ENCODE assay signal across 8 cellular contexts in genomic region chr19:11154683-11155047, GRCh38. TPM values are rescaled to one million over a fixed set of nuclear protein-coding genes. Genes with fewer than 3 reads are reported as not detected.
DNase-seq lines count a peak whose midpoint lies in the region; ATAC-seq, FAIRE-seq and TF ChIP-seq lines count a peak whose summit lies in the region.

No MANE protein-coding gene starts in this region.

- peaks cover 26% of the 10 kb centered on the region for H3K79me2 ChIP-seq in HepG2 (ENCODE audit: insufficient read depth, low read length)
- peaks cover 38% of the 10 kb centered on the region for H3K79me2 ChIP-seq in hepatocyte

- TF ChIP-seq EP300 in HepG2 (IDR thresholded peaks at IDR 0.05; ENCODE audit: low read depth in 2 of 2, low read length in 2 of 2) = no peak
- TF ChIP-seq EP300 in HepG2 (CRISPR knock-in tag; IDR thresholded peaks at IDR 0.05; ENCODE audit: borderline replicate concordance) = no peak

- H3K27ac ChIP-seq in HepG2 (ENCODE audit: extremely low read length, insufficient read depth, low read length) (peak overlapping the region; percentile 49), right lobe of liver (no peak overlapping the region), hepatocyte (no peak overlapping the region), tibial artery (peak overlapping the region in 1 of 2 donors; percentile 10), testis (no peak overlapping the region)

- H4K20me1 ChIP-seq in HepG2 (ENCODE audit: insufficient read depth, low read length) (no peaks in the 10 kb centered on the region), hepatocyte (ENCODE audit: insufficient read depth, poor library complexity, severe bottlenecking) (no peaks in the 10 kb centered on the region)

- CTCF ChIA-PET in HepG2 (lab: Yijun Ruan, JAX; ENCODE audit: low intra/inter-chr PET ratio, low total read pairs) (no interaction called here), WTC11 (lab: Charles Lee) (interaction anchor here (0.8 to 1.5 kb wide), 3 partner anchors 10 to 13 kb away, joined by 3 read pairs; no protein-coding TSS in a partner anchor)

- H3K36me3 Mint-ChIP-seq in WTC11 (peaks cover 13% of the 10 kb centered on the region), type B pancreatic cell (no peaks in the 10 kb centered on the region)

- no peaks in the 10 kb centered on the region for H3K27me3 Mint-ChIP-seq in WTC11 (ENCODE audit: low read depth)
- H3K27me3 Mint-ChIP-seq in type B pancreatic cell = no peaks in the 10 kb centered on the region

- BruUV-seq in HepG2 (replicated peaks; lab: Mats Ljungman, UMichigan) = no TSS peak

- H3K9me3 ChIP-seq in HepG2 (ENCODE audit: low read length) = no peaks in the 10 kb centered on the region
- no peaks in the 10 kb centered on the region for H3K9me3 ChIP-seq in right lobe of liver
- no peaks in the 10 kb centered on the region for H3K9me3 ChIP-seq in hepatocyte (ENCODE audit: low read depth)
- no peaks in the 10 kb centered on the region for H3K9me3 ChIP-seq in tibial artery
- H3K9me3 ChIP-seq in testis = no peaks in the 10 kb centered on the region

- no peak overlapping the region for H2AFZ ChIP-seq in HepG2 (ENCODE audit: low read length)
- H2AFZ ChIP-seq in hepatocyte = no peak overlapping the region

- intact Hi-C loops in HepG2 (cut with micrococcal nuclease; ENCODE audit: unreplicated experiment) = loop anchor here (1.0 kb wide), 1 partner anchor 12 kb away; no protein-coding TSS in a partner anchor
- intact Hi-C loops in right lobe of liver (cut with DNase I) = no loop called here
- intact Hi-C loops in tibial artery (cut with DNase I; ENCODE audit: low total_unique reads) = no loop called here
- intact Hi-C loops in testis (cut with DNase I; ENCODE audit: low total_unique reads) = no loop called here

- H3K9ac ChIP-seq in HepG2 (ENCODE audit: insufficient read depth, low read depth, low read length) = peak overlapping the region; percentile 79

- H3K27ac Mint-ChIP-seq in WTC11 = peak overlapping the region; percentile 55
- peak overlapping the region; percentile 19 for H3K27ac Mint-ChIP-seq in type B pancreatic cell

- TF ChIP-seq POLR2A in HepG2 (IDR thresholded peaks at IDR 0.05; ENCODE audit: insufficient read depth in 1 of 2, low read depth in 2 of 2, low read length in 2 of 2) (no peak), right lobe of liver (IDR thresholded peaks at IDR 0.05) (no peak), testis (IDR thresholded peaks at IDR 0.05) (no peak)

- peak overlapping the region; percentile 86 for H3K4me2 ChIP-seq in HepG2 (ENCODE audit: low read depth, low read length)
- H3K4me2 ChIP-seq in hepatocyte = peak overlapping the region; percentile 83

- in situ Hi-C loops in HepG2 (cut with HindIII; ENCODE audit: extremely low pct_ligation_motif_present, low pct_unique_long_range_greater_than_20kb) = loop anchor here (5.0 kb wide), 1 partner anchor 43 kb away; the partner anchor contains the start of gene KANK2

- POLR2A ChIA-PET in HepG2 (lab: Yijun Ruan, JAX) (interaction anchor here (4.3 kb wide), 1 partner anchor 12 kb away, joined by 39 read pairs; no protein-coding TSS in a partner anchor), WTC11 (lab: Charles Lee) (no interaction called here)

- no peaks in the 10 kb centered on the region for H3K9me2 ChIP-seq in hepatocyte (replicated peaks; ENCODE audit: insufficient read depth)

- no peak for TF ChIP-seq RAD21 in HepG2 (CRISPR knock-in tag; IDR thresholded peaks at IDR 0.05)

- H3K4me3 ChIP-seq in HepG2 (replicated peaks in 1 of 3; ENCODE audit: insufficient read depth in 1 of 3, low read depth in 2 of 3, low read length in 3 of 3) (peak overlapping the region; percentile 92 to 99 (median 93)), right lobe of liver (no peak overlapping the region), hepatocyte (no peak overlapping the region), tibial artery (no peak overlapping the region), testis (no peak overlapping the region)

- H3K4me3 Mint-ChIP-seq in WTC11 = peak overlapping the region; percentile 75
- peak overlapping the region; percentile 87 for H3K4me3 Mint-ChIP-seq in type B pancreatic cell

- H3K27me3 ChIP-seq in HepG2 (ENCODE audit: control insufficient read depth in 1 of 2, insufficient read depth in 2 of 2, low read length in 2 of 2) (no peaks in the 10 kb centered on the region; a peak in 1 of 5 replicates), right lobe of liver (no peaks in the 10 kb centered on the region), hepatocyte (no peaks in the 10 kb centered on the region), tibial artery (no peaks in the 10 kb centered on the region), testis (no peaks in the 10 kb centered on the region)

- peaks cover 59% of the 10 kb centered on the region for H3K4me1 ChIP-seq in HepG2 (ENCODE audit: insufficient read depth, low read length)
- peaks cover 0 to 63% (median 22%) of the 10 kb centered on the region in 4 donors for H3K4me1 ChIP-seq in right lobe of liver
- H3K4me1 ChIP-seq in hepatocyte (ENCODE audit: insufficient read depth) = peaks cover 9% of the 10 kb centered on the region
- H3K4me1 ChIP-seq in tibial artery = peaks cover 0 to 75% (median 56%) of the 10 kb centered on the region in 4 donors
- H3K4me1 ChIP-seq in testis = peaks cover 30% of the 10 kb centered on the region

- 26% methylated on average over 4 of the region's 6 CpGs for WGBS in HepG2 (ENCODE audit: low lambda C conversion rate)
- 16% methylated on average over 4 of the region's 6 CpGs for WGBS in right lobe of liver (ENCODE audit: insufficient coverage, low coverage, low lambda C conversion rate, missing lambda C conversion rate)
- 56% methylated on average over 6 of the region's 6 CpGs for WGBS in hepatocyte (ENCODE audit: low lambda C conversion rate, missing lambda C conversion rate)
- WGBS in testis, 2 donors = 27 to 44% methylated on average over 6 of the region's 6 CpGs

- peaks cover 7% of the 10 kb centered on the region for H3K4me1 Mint-ChIP-seq in WTC11
- H3K4me1 Mint-ChIP-seq in type B pancreatic cell (ENCODE audit: unreplicated experiment) = peaks cover 14% of the 10 kb centered on the region

- no peak for FAIRE-seq in HepG2 (lab: Jason Lieb, UNC)

- DNase-seq in HepG2 (ENCODE audit: low spot score) (no peak), right lobe of liver (no peak), WTC11 (ENCODE audit: low spot score) (no peak), hepatocyte (ENCODE audit: low spot score) (no peak), type B pancreatic cell (ENCODE audit: extremely low spot score, unreplicated experiment) (no peak), tibial artery (no peak), testis (no peak), midbrain (lab: John Stamatoyannopoulos, UW) (no peak)

- H3K36me3 ChIP-seq in HepG2 (replicated peaks in 1 of 2; ENCODE audit: control insufficient read depth in 1 of 2, insufficient read depth in 2 of 2, low read length in 2 of 2) (peaks cover 1 to 4% of the 10 kb centered on the region in 2 experiments; a peak in 1 of 5 replicates), right lobe of liver (no peaks in the 10 kb centered on the region), hepatocyte (replicated peaks; ENCODE audit: insufficient read depth, low read depth) (no peaks in the 10 kb centered on the region), tibial artery (no peaks in the 10 kb centered on the region), testis (ENCODE audit: low read depth, missing control alignments) (no peaks in the 10 kb centered on the region)

- ATAC-seq in HepG2 (peak; percentile 9; the same call in 1 of the 3 replicates), right lobe of liver (no peak), WTC11 (no peak)

- H3K9me3 Mint-ChIP-seq in WTC11 (no peaks in the 10 kb centered on the region), type B pancreatic cell (no peaks in the 10 kb centered on the region)

- TF ChIP-seq CTCF in HepG2 (CRISPR knock-in tag; IDR thresholded peaks at IDR 0.05) = no peak
- TF ChIP-seq CTCF in right lobe of liver (IDR thresholded peaks at IDR 0.05) = no peak
- no peak for TF ChIP-seq CTCF in WTC11 (IDR thresholded peaks at IDR 0.05)
- no peak for TF ChIP-seq CTCF in hepatocyte (IDR thresholded peaks at IDR 0.05; ENCODE audit: poor library complexity)
- no peak for TF ChIP-seq CTCF in type B pancreatic cell (conservative IDR thresholded peaks at IDR 0.05)
- TF ChIP-seq CTCF in tibial artery (IDR thresholded peaks at IDR 0.05) = no peak
- TF ChIP-seq CTCF in testis (IDR thresholded peaks at IDR 0.05) = no peak

RNA-seq across cellular contexts. Expression of gene SPC24, which starts 0.9 kb away (rescaled TPM):
- total RNA-seq in HepG2 (2016; rRNA removed; fragmentation: Illumina TruSeq; extraction: Trizol) (46.2 and 63.2 TPM in 2 replicates), right lobe of liver (1 to 10 TPM in 5 of 6 experiments, under 1 TPM in 1; 0.90 to 3.8 (median 2.2) TPM), WTC11 (2021) (52.0 to 62.2 TPM (median 58.3 TPM) in 3 replicates), hepatocyte (9.0 and 11.5 TPM in 2 replicates), type B pancreatic cell (ENCODE audit: low replicate concordance) (15.0 and 43.2 TPM in 2 replicates), testis (1 to 10 TPM; 7.1 to 7.4 TPM)
- 7.6 and 7.9 TPM in 2 replicates for total RNA-seq in HepG2 (2016; cell fraction: cytosol; rRNA removed; fragmentation: Illumina TruSeq; extraction: Trizol; ENCODE audit: low read depth)
- total RNA-seq in HepG2 (2016; cell fraction: insoluble cytoplasmic fraction; rRNA removed; fragmentation: Illumina TruSeq; extraction: Trizol) = 47.6 and 55.0 TPM in 2 replicates
- total RNA-seq in HepG2 (2016; cell fraction: membrane; rRNA removed; fragmentation: Illumina TruSeq; extraction: Trizol) = 21.9 and 24.3 TPM in 2 replicates
- total RNA-seq in HepG2 (2016; cell fraction: nucleus; rRNA removed; fragmentation: Illumina TruSeq; extraction: Trizol) = 24.3 and 25.4 TPM in 2 replicates
- polyA plus RNA-seq in HepG2 (2011; rRNA removed) (8.8 and 10.0 TPM in 2 replicates), hepatocyte (5.2 and 8.8 TPM in 2 replicates), testis (ENCODE audit: insufficient read depth, low read depth, low replicate concordance) (5.4 TPM)
- 6.3 and 10.5 TPM in 2 replicates for polyA plus RNA-seq in HepG2 (2011; cell fraction: cytosol; rRNA removed)
- 10.2 and 12.2 TPM in 2 replicates for polyA plus RNA-seq in HepG2 (2011; cell fraction: nucleus; rRNA removed)
- polyA plus RNA-seq in HepG2 (2012) = 3.9 and 8.5 TPM in 2 replicates
- polyA plus RNA-seq in HepG2 (2016; cell fraction: cytosol; fragmentation: Illumina TruSeq; extraction: Trizol; ENCODE audit: low read depth) = 3.0 and 3.9 TPM in 2 replicates
- 26.0 and 27.0 TPM in 2 replicates for polyA plus RNA-seq in HepG2 (2016; cell fraction: insoluble cytoplasmic fraction; fragmentation: Illumina TruSeq; extraction: Trizol; ENCODE audit: low read depth)
- 7.2 and 8.5 TPM in 2 replicates for polyA plus RNA-seq in HepG2 (2016; cell fraction: membrane; fragmentation: Illumina TruSeq; extraction: Trizol; ENCODE audit: low read depth)
- 31.6 and 34.4 TPM in 2 replicates for polyA plus RNA-seq in HepG2 (2016; cell fraction: nucleus; fragmentation: Illumina TruSeq; extraction: Trizol; ENCODE audit: insufficient read depth, low read depth)
- 27.2 and 131 TPM in 2 replicates for polyA minus RNA-seq in HepG2 (2011; rRNA and poly(A)+ RNA removed; ENCODE audit: low replicate concordance)
- 11.4 and 21.7 TPM in 2 replicates for polyA minus RNA-seq in HepG2 (2011; cell fraction: cytosol; rRNA and poly(A)+ RNA removed)
- polyA minus RNA-seq in HepG2 (2011; cell fraction: nucleus; rRNA and poly(A)+ RNA removed) = 8.6 and 9.8 TPM in 2 replicates

RNA-seq across cellular contexts. Expression of gene KANK2, which starts 42.7 kb away (rescaled TPM):
- total RNA-seq in HepG2 (2016; rRNA removed; fragmentation: Illumina TruSeq; extraction: Trizol) (11.0 and 12.9 TPM in 2 replicates), right lobe of liver (10 to 100 TPM; 36.3 to 65.4 (median 50.4) TPM), WTC11 (2021) (31.8 to 35.1 TPM (median 33.2 TPM) in 3 replicates), hepatocyte (58.3 and 60.3 TPM in 2 replicates), type B pancreatic cell (ENCODE audit: low replicate concordance) (17.6 and 55.3 TPM in 2 replicates), testis (100 to 1,000 TPM in 1 of 2 donors, 10 to 100 TPM in 1; 98.9 to 161 TPM)
- total RNA-seq in HepG2 (2016; cell fraction: cytosol; rRNA removed; fragmentation: Illumina TruSeq; extraction: Trizol; ENCODE audit: low read depth) = 1.5 TPM in 2 replicates
- 10.8 and 16.5 TPM in 2 replicates for total RNA-seq in HepG2 (2016; cell fraction: insoluble cytoplasmic fraction; rRNA removed; fragmentation: Illumina TruSeq; extraction: Trizol)
- total RNA-seq in HepG2 (2016; cell fraction: membrane; rRNA removed; fragmentation: Illumina TruSeq; extraction: Trizol) = 6.2 TPM in 2 replicates
- total RNA-seq in HepG2 (2016; cell fraction: nucleus; rRNA removed; fragmentation: Illumina TruSeq; extraction: Trizol) = 12.8 and 13.5 TPM in 2 replicates
- polyA plus RNA-seq in HepG2 (2011; rRNA removed) (5.7 and 6.8 TPM in 2 replicates), hepatocyte (35.2 and 39.6 TPM in 2 replicates), testis (ENCODE audit: insufficient read depth, low read depth, low replicate concordance) (77.7 TPM)
- 4.3 and 5.1 TPM in 2 replicates for polyA plus RNA-seq in HepG2 (2011; cell fraction: cytosol; rRNA removed)
- polyA plus RNA-seq in HepG2 (2011; cell fraction: nucleus; rRNA removed) = 21.5 and 24.8 TPM in 2 replicates
- polyA plus RNA-seq in HepG2 (2012) = 7.1 and 11.3 TPM in 2 replicates
- polyA plus RNA-seq in HepG2 (2016; cell fraction: cytosol; fragmentation: Illumina TruSeq; extraction: Trizol; ENCODE audit: low read depth) = 0.79 and 1.2 TPM in 2 replicates
- 8.4 and 13.7 TPM in 2 replicates for polyA plus RNA-seq in HepG2 (2016; cell fraction: insoluble cytoplasmic fraction; fragmentation: Illumina TruSeq; extraction: Trizol; ENCODE audit: low read depth)
- polyA plus RNA-seq in HepG2 (2016; cell fraction: membrane; fragmentation: Illumina TruSeq; extraction: Trizol; ENCODE audit: low read depth) = 2.9 and 3.9 TPM in 2 replicates
- polyA plus RNA-seq in HepG2 (2016; cell fraction: nucleus; fragmentation: Illumina TruSeq; extraction: Trizol; ENCODE audit: insufficient read depth, low read depth) = 27.2 and 28.0 TPM in 2 replicates
- 25.5 and 78.0 TPM in 2 replicates for polyA minus RNA-seq in HepG2 (2011; rRNA and poly(A)+ RNA removed; ENCODE audit: low replicate concordance)
- 8.5 and 9.8 TPM in 2 replicates for polyA minus RNA-seq in HepG2 (2011; cell fraction: cytosol; rRNA and poly(A)+ RNA removed)
- polyA minus RNA-seq in HepG2 (2011; cell fraction: nucleus; rRNA and poly(A)+ RNA removed) = 5.2 and 9.0 TPM in 2 replicates

Comparison
In these comparisons a context has a peak if more than half of its experiments do, and no peak if none do; other contexts are left out.
1. H3K4me3 ChIP-seq: peak in HepG2 (3 of 3); none in right lobe of liver (0 of 3), hepatocyte (single experiment), tibial artery (0 of 2) and testis (0 of 2).